Comparison of ENCODE assay signal across 7 cellular contexts in genomic region chr17:42118545-42118944, GRCh38. TPM values are rescaled to one million over a fixed set of nuclear protein-coding genes. Genes with fewer than 3 reads are reported as not detected.
A peak's percentile ranks its signal among the peaks of the same experiment; 100 is the strongest.
DNase-seq lines count a peak whose midpoint lies in the region; ATAC-seq and TF ChIP-seq lines count a peak whose summit lies in the region.

No MANE protein-coding gene starts in this region.

- no peaks in the 10 kb centered on the region for H3K9me3 Mint-ChIP-seq in IgD-negative memory B cell
- H3K9me3 Mint-ChIP-seq in activated B cell treated with CpG ODN at 0.5 μM for 24 hours: no peaks in the 10 kb centered on the region

- no peak overlapping the region for H3K27ac ChIP-seq in esophagus muscularis mucosa (replicated peaks in 1 of 4)

- POLR2A ChIA-PET in activated B cell treated with CpG ODN at 0.5 μM for 24 hours (lab: Charles Lee): interaction anchor here (1.1 to 1.3 kb wide), 2 partner anchors 63 to 75 kb away, joined by 5 to 6 read pairs; partner anchors contain the start of gene KCNH4

- H3K36me3 ChIP-seq in esophagus muscularis mucosa: peaks cover 0 to 55% (median 37%) of the 10 kb centered on the region in 4 donors

- no peak for TF ChIP-seq EP300 in esophagus muscularis mucosa (IDR thresholded peaks at IDR 0.05)

- H3K36me3 Mint-ChIP-seq in IgD-negative memory B cell: peaks cover 1% of the 10 kb centered on the region
- peaks cover 34% of the 10 kb centered on the region for H3K36me3 Mint-ChIP-seq in activated B cell treated with CpG ODN at 0.5 μM for 24 hours (ENCODE audit: low read depth)

- no peak overlapping the region for H3K4me3 ChIP-seq in fibroblast of mammary gland (ENCODE audit: control insufficient read depth, low read depth, low read length)
- no peak overlapping the region for H3K4me3 ChIP-seq in esophagus muscularis mucosa

- no peaks in the 10 kb centered on the region for H3K9me3 ChIP-seq in esophagus muscularis mucosa

- intact Hi-C loops in activated B cell treated with CpG ODN at 0.5 μM for 24 hours (cut with micrococcal nuclease) (no loop called here), esophagus muscularis mucosa (cut with DNase I) (loop anchor here (5.0 kb wide), 2 partner anchors 51 to 151 kb away; partner anchors contain the start of gene CNP)

- H3K27me3 ChIP-seq in esophagus muscularis mucosa: no peaks in the 10 kb centered on the region

- CTCF ChIA-PET in activated B cell treated with CpG ODN at 0.5 μM for 24 hours (lab: Charles Lee): interaction anchor here (1.0 to 10.2 kb wide), 7 partner anchors 52 to 155 kb away, joined by 3 to 110 read pairs (median 10); partner anchors contain the start of genes CNP, KCNH4 and NKIRAS2

- no peak for TF ChIP-seq POLR2A in esophagus muscularis mucosa (IDR thresholded peaks at IDR 0.05; ENCODE audit: low read depth)

- no peak for ATAC-seq in activated B cell treated with CpG ODN at 0.5 μM for 24 hours (ENCODE audit: low read depth)
- no peak for ATAC-seq in GM18867 (IDR thresholded peaks at IDR 0.05; ENCODE audit: unreplicated experiment)

- H3K27me3 Mint-ChIP-seq in IgD-negative memory B cell: no peaks in the 10 kb centered on the region
- H3K27me3 Mint-ChIP-seq in activated B cell treated with CpG ODN at 0.5 μM for 24 hours: no peaks in the 10 kb centered on the region

- H3K4me3 Mint-ChIP-seq in IgD-negative memory B cell: peak overlapping the region; percentile 43 to 81 (median 60)
- peak overlapping the region; percentile 32 for H3K4me3 Mint-ChIP-seq in activated B cell treated with CpG ODN at 0.5 μM for 24 hours

- peak; percentile 36 for DNase-seq in EL
- no peak for DNase-seq in activated B cell treated with CpG ODN at 0.5 μM for 24 hours
- DNase-seq in fibroblast of mammary gland (ENCODE audit: low read depth): peak; percentile 35
- DNase-seq in stimulated activated CD8-positive, alpha-beta memory T cell treated with anti-CD3 and anti-CD28 coated beads, Interleukin-15, amount 100 ng/mL, for 1 hour (ENCODE audit: low read depth): peak; percentile 17
- DNase-seq in esophagus muscularis mucosa (ENCODE audit: extremely low spot score): no peak

- peaks cover 18 to 32% (median 23%) of the 10 kb centered on the region in 3 donors for H3K4me1 Mint-ChIP-seq in IgD-negative memory B cell
- peaks cover 49% of the 10 kb centered on the region for H3K4me1 Mint-ChIP-seq in activated B cell treated with CpG ODN at 0.5 μM for 24 hours

- WGBS in esophagus muscularis mucosa: 83% methylated on average over 2 of the region's 2 CpGs

- H3K27ac Mint-ChIP-seq in IgD-negative memory B cell (peak overlapping the region; percentile 6 to 87 (median 23)), activated B cell treated with CpG ODN at 0.5 μM for 24 hours (no peak overlapping the region)

- H3K4me1 ChIP-seq in esophagus muscularis mucosa: peaks cover 23 to 55% (median 44%) of the 10 kb centered on the region in 4 donors

- TF ChIP-seq CTCF in activated B cell treated with CpG ODN at 0.5 μM for 24 hours (IDR thresholded peaks at IDR 0.05) (no peak), fibroblast of mammary gland (conservative IDR thresholded peaks at IDR 0.05; ENCODE audit: control insufficient read depth, insufficient read depth, low read depth, low read length) (peak; percentile 49), esophagus muscularis mucosa (IDR thresholded peaks at IDR 0.05) (peak in 1 of 3 experiments; percentile 36)

RNA-seq across cellular contexts. Expression of gene KAT2A, which starts 2.6 kb away (rescaled TPM):
- polyA plus RNA-seq in IgD-negative memory B cell: 26.7 TPM
- 33.4 and 40.1 TPM in 2 replicates for total RNA-seq in activated B cell treated with CpG ODN at 0.5 μM for 24 hours
- total RNA-seq in esophagus muscularis mucosa: 10 to 100 TPM; 13.8 to 31.1 (median 21.8) TPM

RNA-seq across cellular contexts. Expression of gene HSPB9, which starts 4.1 kb away (rescaled TPM):
- 0.15 TPM for polyA plus RNA-seq in IgD-negative memory B cell
- not detected in 2 replicates for total RNA-seq in activated B cell treated with CpG ODN at 0.5 μM for 24 hours
- total RNA-seq in esophagus muscularis mucosa: under 1 TPM in 2 of 4 donors, not detected in 2; 0.26 to 0.42 TPM

RNA-seq across cellular contexts. Expression of gene DHX58, which starts 6.0 kb away (rescaled TPM):
- polyA plus RNA-seq in IgD-negative memory B cell: 13.3 TPM
- total RNA-seq in activated B cell treated with CpG ODN at 0.5 μM for 24 hours: 21.9 and 22.4 TPM in 2 replicates
- total RNA-seq in esophagus muscularis mucosa: 10 to 100 TPM in 3 of 4 donors, 1 to 10 TPM in 1; 9.6 to 11.7 (median 11.3) TPM

RNA-seq across cellular contexts. Expression of gene ZNF385C, which starts 20.3 kb away (rescaled TPM):
- polyA plus RNA-seq in IgD-negative memory B cell: 0.09 TPM
- total RNA-seq in activated B cell treated with CpG ODN at 0.5 μM for 24 hours (16.7 and 17.0 TPM in 2 replicates), esophagus muscularis mucosa (under 1 TPM in 2 of 4 donors, not detected in 2; 0.39 to 0.42 TPM)

RNA-seq across cellular contexts. Expression of gene RAB5C, which starts 36.2 kb away (rescaled TPM):
- polyA plus RNA-seq in IgD-negative memory B cell: 86.8 TPM
- total RNA-seq in activated B cell treated with CpG ODN at 0.5 μM for 24 hours: 79.1 and 82.2 TPM in 2 replicates
- total RNA-seq in esophagus muscularis mucosa: 100 to 1,000 TPM; 102 to 140 (median 128) TPM

Comparison
In these comparisons a context has a peak if more than half of its experiments do, and no peak if none do; other contexts are left out.
1. DNase-seq: peak in EL (single experiment), fibroblast of mammary gland (single experiment) and stimulated activated CD8-positive, alpha-beta memory T cell treated with anti-CD3 and anti-CD28 coated beads, Interleukin-15, amount 100 ng/mL, for 1 hour (single experiment); none in activated B cell treated with CpG ODN at 0.5 μM for 24 hours (single experiment) and esophagus muscularis mucosa (single experiment).